Comparison of ENCODE assay signal across 9 cellular contexts in genomic region chr3:129596194-129597086, GRCh38. TPM values are rescaled to one million over a fixed set of nuclear protein-coding genes. Genes with fewer than 3 reads are reported as not detected.
DNase-seq lines count a peak whose midpoint lies in the region; ATAC-seq and TF ChIP-seq lines count a peak whose summit lies in the region.
"Had no signal": no experiment of that assay in that cellular context is flagged by ENCODE, and none has a peak within 500 bp of the region (broad histone marks: within the 10 kb centered on the region; RNA-seq: fewer than 3 reads in every experiment).

No MANE protein-coding gene starts in this region.

- H3K27ac Mint-ChIP-seq in activated CD4-positive, alpha-beta T cell treated with anti-CD3 and anti-CD28 coated beads for 36 hours, result no peak overlapping the region
- no peak overlapping the region for H3K27ac Mint-ChIP-seq in stimulated activated memory B cell treated with anti-CD40 and anti-IgM and Interleukin-4, amounts not matched to agents 10 μg/mL and 1 μg/mL and 100 μg/mL, for 72 hours

- CTCF ChIA-PET in activated CD4-positive, alpha-beta T cell treated with anti-CD3 and anti-CD28 coated beads for 36 hours (lab: Charles Lee), result interaction anchor here (0.6 to 1.1 kb wide), 5 partner anchors 9 to 626 kb away, joined by 3 to 4 read pairs (median 4); no protein-coding TSS in a partner anchor

- peak overlapping the region; percentile 5 for H3K27ac ChIP-seq in iPS-20b (ENCODE audit: low read length)

- no peaks in the 10 kb centered on the region for H3K36me3 Mint-ChIP-seq in activated CD4-positive, alpha-beta T cell treated with anti-CD3 and anti-CD28 coated beads for 36 hours (ENCODE audit: low read depth)
- H3K36me3 Mint-ChIP-seq in stimulated activated memory B cell treated with anti-CD40 and anti-IgM and Interleukin-4, amounts not matched to agents 10 μg/mL and 1 μg/mL and 100 μg/mL, for 72 hours, result no peaks in the 10 kb centered on the region

- ATAC-seq in activated CD4-positive, alpha-beta T cell treated with anti-CD3 and anti-CD28 coated beads for 36 hours, result peak; percentile 13
- no peak for ATAC-seq in stimulated activated memory B cell treated with anti-CD40 and anti-IgM and Interleukin-4, amounts not matched to agents 10 μg/mL and 1 μg/mL and 100 μg/mL, for 72 hours

- POLR2A ChIA-PET in activated CD4-positive, alpha-beta T cell treated with anti-CD3 and anti-CD28 coated beads for 36 hours (lab: Charles Lee), result no interaction called here

- no peaks in the 10 kb centered on the region for H3K27me3 Mint-ChIP-seq in activated CD4-positive, alpha-beta T cell treated with anti-CD3 and anti-CD28 coated beads for 36 hours
- H3K27me3 Mint-ChIP-seq in stimulated activated memory B cell treated with anti-CD40 and anti-IgM and Interleukin-4, amounts not matched to agents 10 μg/mL and 1 μg/mL and 100 μg/mL, for 72 hours, result peaks cover 26% of the 10 kb centered on the region

- no peaks in the 10 kb centered on the region for H3K9me3 Mint-ChIP-seq in activated CD4-positive, alpha-beta T cell treated with anti-CD3 and anti-CD28 coated beads for 36 hours (ENCODE audit: low read depth)
- H3K9me3 Mint-ChIP-seq in stimulated activated memory B cell treated with anti-CD40 and anti-IgM and Interleukin-4, amounts not matched to agents 10 μg/mL and 1 μg/mL and 100 μg/mL, for 72 hours, result no peaks in the 10 kb centered on the region

- no peaks in the 10 kb centered on the region for H3K9me3 ChIP-seq in iPS-20b (ENCODE audit: insufficient read depth, low read depth, low read length)
- no peaks in the 10 kb centered on the region for H3K9me3 ChIP-seq in skeletal muscle satellite cell (replicated peaks; ENCODE audit: low read length)

- no peak overlapping the region for H3K4me3 Mint-ChIP-seq in activated CD4-positive, alpha-beta T cell treated with anti-CD3 and anti-CD28 coated beads for 36 hours
- H3K4me3 Mint-ChIP-seq in stimulated activated memory B cell treated with anti-CD40 and anti-IgM and Interleukin-4, amounts not matched to agents 10 μg/mL and 1 μg/mL and 100 μg/mL, for 72 hours, result no peak overlapping the region

- in situ Hi-C loops in astrocyte of the cerebellum (cut with HindIII; ENCODE audit: low sequenced_read_pairs), result no loop called here

- H3K36me3 ChIP-seq in iPS-20b (ENCODE audit: insufficient read depth, low read depth, low read length), result no peaks in the 10 kb centered on the region
- no peaks in the 10 kb centered on the region for H3K36me3 ChIP-seq in skeletal muscle satellite cell (ENCODE audit: insufficient read depth, low read length)

- H3K4me3 ChIP-seq in astrocyte of the cerebellum (ENCODE audit: low read depth, low read length) (no peak overlapping the region), iPS-20b (ENCODE audit: low read length) (no peak overlapping the region), skeletal muscle satellite cell (ENCODE audit: low read length) (peak overlapping the region; percentile 52)

- H3K4me1 Mint-ChIP-seq in activated CD4-positive, alpha-beta T cell treated with anti-CD3 and anti-CD28 coated beads for 36 hours, result peaks cover 18% of the 10 kb centered on the region
- peaks cover 14% of the 10 kb centered on the region for H3K4me1 Mint-ChIP-seq in stimulated activated memory B cell treated with anti-CD40 and anti-IgM and Interleukin-4, amounts not matched to agents 10 μg/mL and 1 μg/mL and 100 μg/mL, for 72 hours

- H3K4me2 ChIP-seq in skeletal muscle satellite cell (ENCODE audit: low read length), result peak overlapping the region; percentile 75

- H3K9ac ChIP-seq in iPS-20b (ENCODE audit: low read depth, low read length) (0 out of 2 replicates have a peak overlapping the region, but pooled peaks have one; percentile 8), skeletal muscle satellite cell (ENCODE audit: low read depth, low read length) (peak overlapping the region; percentile 77)

- no peaks in the 10 kb centered on the region for H3K27me3 ChIP-seq in iPS-20b (ENCODE audit: insufficient read depth, low read length)
- no peaks in the 10 kb centered on the region for H3K27me3 ChIP-seq in skeletal muscle satellite cell (ENCODE audit: control insufficient read depth, insufficient read depth, low read length)

- DNase-seq in activated CD4-positive, alpha-beta T cell treated with anti-CD3 and anti-CD28 coated beads for 36 hours, result peak; percentile 19
- no peak for DNase-seq in activated CD4-positive, alpha-beta T cell treated with anti-CD3 and anti-CD28 coated beads, Interleukin-2, amount 50 U/mL, for 1 hour
- DNase-seq in astrocyte of the cerebellum (ENCODE audit: low read depth), result peak; percentile 78
- DNase-seq in stimulated activated CD4-positive, alpha-beta T cell treated with anti-CD3 and anti-CD28 coated beads, Interleukin-2, amount 100 ng/mL, for 48 hours, result no peak
- no peak for DNase-seq in NCI-H1105 treated with DMSO at 0.1 percent for 48 hours (lab: John Stamatoyannopoulos, UW)

- H3K4me1 ChIP-seq in iPS-20b (ENCODE audit: insufficient read depth, low read length) (peaks cover 51% of the 10 kb centered on the region), skeletal muscle satellite cell (ENCODE audit: control insufficient read depth, insufficient read depth, low read length) (peaks cover 95% of the 10 kb centered on the region)

- no peak for TF ChIP-seq CTCF in astrocyte of the cerebellum (IDR thresholded peaks at IDR 0.05; ENCODE audit: low read depth, low read length, missing control alignments)

- intact Hi-C loops in activated CD4-positive, alpha-beta T cell treated with anti-CD3 and anti-CD28 coated beads for 36 hours (cut with DNase I, micrococcal nuclease), result no loop called here

RNA-seq across cellular contexts. Expression of gene PLXND1, which starts 10.0 kb away (rescaled TPM):
- 1 to 10 TPM; 3.1 to 4.6 TPM for total RNA-seq in activated CD4-positive, alpha-beta T cell treated with anti-CD3 and anti-CD28 coated beads for 36 hours
- 41.7 and 52.2 TPM in 2 replicates for total RNA-seq in skeletal muscle satellite cell (2012; rRNA removed)

RNA-seq across cellular contexts. Expression of gene H1-8, which starts 53.5 kb away (rescaled TPM):
- total RNA-seq in activated CD4-positive, alpha-beta T cell treated with anti-CD3 and anti-CD28 coated beads for 36 hours, result not detected
- total RNA-seq in skeletal muscle satellite cell (2012; rRNA removed), result not detected in 2 replicates
- total RNA-seq: activated CD8-positive, alpha-beta memory T cell treated with anti-CD3 and anti-CD28 coated beads for 36 hours had no signal

Comparison
In these comparisons a context has a peak if more than half of its experiments do, and no peak if none do; other contexts are left out.
1. DNase-seq: peak in activated CD4-positive, alpha-beta T cell treated with anti-CD3 and anti-CD28 coated beads for 36 hours (single experiment) and astrocyte of the cerebellum (single experiment); none in activated CD4-positive, alpha-beta T cell treated with anti-CD3 and anti-CD28 coated beads, Interleukin-2, amount 50 U/mL, for 1 hour (single experiment), stimulated activated CD4-positive, alpha-beta T cell treated with anti-CD3 and anti-CD28 coated beads, Interleukin-2, amount 100 ng/mL, for 48 hours (0 of 2) and NCI-H1105 treated with DMSO at 0.1 percent for 48 hours (single experiment).